Comparison of ENCODE assay signal across 31 cellular contexts in genomic region chr20:7220755-7221154, GRCh38.
A peak's percentile ranks its signal among the peaks of the same experiment; 100 is the strongest.
DNase-seq lines count a peak whose midpoint lies in the region; ATAC-seq, FAIRE-seq and TF ChIP-seq lines count a peak whose summit lies in the region.
"Had no signal": no experiment of that assay in that cellular context is flagged by ENCODE, and none has a peak within 500 bp of the region (broad histone marks: within the 10 kb centered on the region; RNA-seq: fewer than 3 reads in every experiment).

No MANE protein-coding gene starts in this region.

- H3K9ac ChIP-seq in HepG2 (ENCODE audit: insufficient read depth, low read depth, low read length), result no peak overlapping the region
- H3K9ac ChIP-seq: BLaER1; BLaER1 treated with 17β-estradiol and CSF1 and Interleukin-3, amounts not matched to agents 10 nM and 100 nM had no signal

- peaks cover 77% of the 10 kb centered on the region for H3K9me3 ChIP-seq in HepG2 (ENCODE audit: low read length)
- peaks cover 0 to 6% (median 3%) of the 10 kb centered on the region in 4 donors for H3K9me3 ChIP-seq in right lobe of liver
- H3K9me3 ChIP-seq: BE2C had no signal

- FAIRE-seq in HepG2 (lab: Jason Lieb, UNC), result no peak
- FAIRE-seq: A204.1, A549, D721Med had no signal

- in situ Hi-C loops in HepG2 (cut with HindIII; ENCODE audit: extremely low pct_ligation_motif_present, low pct_unique_long_range_greater_than_20kb), result no loop called here

- H3K79me2 ChIP-seq in HepG2 (ENCODE audit: insufficient read depth, low read length), result no peaks in the 10 kb centered on the region

- H2AFZ ChIP-seq in HepG2 (ENCODE audit: low read length), result no peak overlapping the region

- intact Hi-C loops in HepG2 (cut with micrococcal nuclease; ENCODE audit: unreplicated experiment), result no loop called here
- intact Hi-C loops in right lobe of liver (cut with DNase I), result no loop called here

- no peak overlapping the region for H3K4me2 ChIP-seq in HepG2 (ENCODE audit: low read depth, low read length)
- H3K4me2 ChIP-seq: A549; BLaER1; BLaER1 treated with 17β-estradiol and CSF1 and Interleukin-3, amounts not matched to agents 10 nM and 100 nM had no signal

- no peak overlapping the region for H3K27ac ChIP-seq in HepG2 (ENCODE audit: extremely low read length, insufficient read depth, low read length)
- H3K27ac ChIP-seq in right lobe of liver, result no peak overlapping the region
- H3K27ac ChIP-seq: 22Rv1; A549; BLaER1; BLaER1 treated with 17β-estradiol and CSF1 and Interleukin-3, amounts not matched to agents 10 nM and 100 nM; C4-2B had no signal

- CTCF ChIA-PET in HepG2 (lab: Yijun Ruan, JAX; ENCODE audit: low intra/inter-chr PET ratio, low total read pairs), result no interaction called here

- no peak for TF ChIP-seq RAD21 in HepG2 (CRISPR knock-in tag; IDR thresholded peaks at IDR 0.05)

- POLR2A ChIA-PET in HepG2 (lab: Yijun Ruan, JAX), result no interaction called here

- H3K36me3 ChIP-seq in HepG2 (replicated peaks in 1 of 2; ENCODE audit: control insufficient read depth in 1 of 2, insufficient read depth in 2 of 2, low read length in 2 of 2), result no peaks in the 10 kb centered on the region
- no peaks in the 10 kb centered on the region for H3K36me3 ChIP-seq in right lobe of liver
- H3K36me3 ChIP-seq: BE2C; BLaER1; BLaER1 treated with 17β-estradiol and CSF1 and Interleukin-3, amounts not matched to agents 10 nM and 100 nM had no signal

- TF ChIP-seq CTCF in HepG2 (CRISPR knock-in tag; IDR thresholded peaks at IDR 0.05), result no peak
- no peak for TF ChIP-seq CTCF in right lobe of liver (IDR thresholded peaks at IDR 0.05)

- H3K4me3 ChIP-seq in HepG2 (replicated peaks in 1 of 3; ENCODE audit: insufficient read depth in 1 of 3, low read depth in 2 of 3, low read length in 3 of 3), result no peak overlapping the region
- no peak overlapping the region for H3K4me3 ChIP-seq in right lobe of liver
- H3K4me3 ChIP-seq: A549; BLaER1; BLaER1 treated with 17β-estradiol and CSF1 and Interleukin-3, amounts not matched to agents 10 nM and 100 nM had no signal

- H4K20me1 ChIP-seq in HepG2 (ENCODE audit: insufficient read depth, low read length), result no peaks in the 10 kb centered on the region
- H4K20me1 ChIP-seq: BLaER1; BLaER1 treated with 17β-estradiol and CSF1 and Interleukin-3, amounts not matched to agents 10 nM and 100 nM had no signal

- no peak for DNase-seq in HepG2 (ENCODE audit: low spot score)
- DNase-seq in right lobe of liver, result no peak
- DNase-seq in left kidney (ENCODE audit: low read depth, low spot score), result peak; percentile 11
- no peak for DNase-seq in activated T-cell treated with anti-CD3 and anti-CD28 coated beads for 4 hours
- DNase-seq: 8988T; ACHN; AML-193; BE2C; C1 segment of cervical spinal cord; Caco-2; Calu3; CD4-positive, alpha-beta memory T cell; CD4-positive, alpha-beta T cell; CD4-positive, CD25-positive, alpha-beta regulatory T cell; CD8-positive, alpha-beta memory T cell; CD8-positive, alpha-beta T cell; COR-L47; DMS 273 treated with DMSO at 0.1 percent for 48 hours; DMS153; DMS53; DMS79; DMS79 treated with DMSO at 0.1 percent for 48 hours; DND-41; EL had no signal

- WGBS in HepG2 (ENCODE audit: low lambda C conversion rate), result 0% methylated on average over 1 of the region's 1 CpG
- 30% methylated on average over 1 of the region's 1 CpG for WGBS in right lobe of liver (ENCODE audit: insufficient coverage, low coverage, low lambda C conversion rate, missing lambda C conversion rate)

- H3K27me3 ChIP-seq in HepG2 (ENCODE audit: control insufficient read depth in 1 of 2, insufficient read depth in 2 of 2, low read length in 2 of 2) (no peaks in the 10 kb centered on the region), right lobe of liver (no peaks in the 10 kb centered on the region)
- H3K27me3 ChIP-seq: BE2C; BLaER1; BLaER1 treated with 17β-estradiol and CSF1 and Interleukin-3, amounts not matched to agents 10 nM and 100 nM had no signal

- TF ChIP-seq EP300 in HepG2 (IDR thresholded peaks at IDR 0.05; ENCODE audit: low read depth in 2 of 2, low read length in 2 of 2) (no peak), HepG2 (CRISPR knock-in tag; IDR thresholded peaks at IDR 0.05; ENCODE audit: borderline replicate concordance) (no peak)

- TF ChIP-seq POLR2A in HepG2 (IDR thresholded peaks at IDR 0.05; ENCODE audit: insufficient read depth in 1 of 2, low read depth in 2 of 2, low read length in 2 of 2) (no peak), right lobe of liver (IDR thresholded peaks at IDR 0.05) (no peak)

- H3K4me1 ChIP-seq in HepG2 (ENCODE audit: insufficient read depth, low read length) (no peaks in the 10 kb centered on the region), right lobe of liver (no peaks in the 10 kb centered on the region)
- H3K4me1 ChIP-seq: A549; BE2C; BLaER1; BLaER1 treated with 17β-estradiol and CSF1 and Interleukin-3, amounts not matched to agents 10 nM and 100 nM; Caco-2 had no signal

- ATAC-seq in HepG2 (no peak), right lobe of liver (no peak)
- ATAC-seq: A549; CD8-positive, alpha-beta T cell had no signal

- no TSS peak for BruUV-seq in HepG2 (replicated peaks; lab: Mats Ljungman, UMichigan)

TF ChIP-seq in HepG2, 621 proteins besides CTCF, POLR2A, EP300 and RAD21:
- peak; percentile 76 for TF ChIP-seq PCBP2 (optimal IDR thresholded peaks at IDR 0.05; ENCODE audit: low read depth, low read length, poor library complexity, severe bottlenecking)
- peak; percentile 81 for TF ChIP-seq HNRNPK (IDR thresholded peaks at IDR 0.05; ENCODE audit: low read depth, low read length, poor library complexity, severe bottlenecking)
- TF ChIP-seq NFIB (CRISPR knock-in tag; IDR thresholded peaks at IDR 0.05; ENCODE audit: borderline replicate concordance), result no peak
- 0 out of 2 replicates have a peak, but pooled peaks have one; percentile 56 for TF ChIP-seq PCBP1 (IDR thresholded peaks at IDR 0.05; ENCODE audit: borderline replicate concordance, low read depth, low read length)
TF ChIP-seq in HepG2: peak in this region for 3.
